10 cellular contexts compared by ENCODE assay signal in the genomic region with DNA sequence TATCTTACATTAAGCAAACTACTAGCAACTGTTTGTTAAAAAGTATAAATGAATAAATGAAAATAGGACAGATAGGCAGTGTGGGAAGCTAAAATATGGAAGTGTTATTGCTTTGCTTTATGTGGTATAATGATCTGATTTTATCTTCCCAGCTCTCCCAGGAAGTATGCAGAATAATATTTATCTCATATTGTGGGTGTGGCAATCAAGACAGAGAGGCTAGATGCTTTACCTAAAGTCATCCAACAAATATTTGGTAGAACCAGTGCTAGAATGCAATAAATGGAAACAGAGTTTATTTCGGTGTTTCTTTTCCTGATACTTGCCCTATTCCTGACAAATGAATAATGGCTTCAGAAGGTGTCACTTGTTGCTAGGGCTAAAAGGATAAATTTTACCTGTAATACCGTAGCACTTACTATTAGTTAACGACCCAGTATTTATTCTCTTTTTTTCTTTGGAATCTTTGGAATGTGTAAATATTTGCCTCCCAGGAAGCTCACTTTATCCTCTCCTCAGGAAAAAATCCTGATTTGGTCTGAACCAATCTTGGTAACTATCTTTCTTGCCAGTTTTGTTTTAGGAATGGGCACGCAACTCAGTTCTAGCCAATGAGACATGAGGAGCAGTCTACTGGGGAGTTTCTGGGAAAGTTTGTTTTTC. TPM values are rescaled to one million over a fixed set of nuclear protein-coding genes. Genes with fewer than 3 reads are reported as not detected.
DNase-seq lines count a peak whose midpoint lies in the region; ATAC-seq, FAIRE-seq and TF ChIP-seq lines count a peak whose summit lies in the region.
"Not testable (repeated sequence)": the region's sequence is repeated elsewhere in the genome, so short reads cannot be mapped to it uniquely, and the experiment has no call there.
"Had no signal": no experiment of that assay in that cellular context is flagged by ENCODE, and none has a peak within 500 bp of the region (broad histone marks: within the 10 kb centered on the region; RNA-seq: fewer than 3 reads in every experiment).

No MANE protein-coding gene starts in this region.

- H3K27ac ChIP-seq in A549; IMR-90 (ENCODE audit: insufficient read depth, low read length); RWPE2 (ENCODE audit: poor library complexity, severe bottlenecking); endodermal cell (ENCODE audit: low read depth, low read length); left lung: not testable (repeated sequence)

- peak overlapping the region; percentile 58 for H3K27ac Mint-ChIP-seq in endodermal cell

- H3K36me3 ChIP-seq in IMR-90 (ENCODE audit: control insufficient read depth, insufficient read depth, low read length); RWPE2 (ENCODE audit: low read depth); endodermal cell (ENCODE audit: control insufficient read depth, insufficient read depth, low read length); left lung; mucosa of descending colon (ENCODE audit: low read depth): not testable (repeated sequence)

- H3K79me1 ChIP-seq in IMR-90 (ENCODE audit: low read depth in 1 of 2, low read length in 2 of 2) = not testable (repeated sequence)

- not testable (repeated sequence) for H4K8ac ChIP-seq in IMR-90 (ENCODE audit: low read depth in 2 of 2, low read length in 2 of 2)

- not testable (repeated sequence) for H2BK20ac ChIP-seq in IMR-90 (ENCODE audit: low read depth, low read length)

- not testable (repeated sequence) for H3K4me2 ChIP-seq in A549; IMR-90 (ENCODE audit: low read depth, low read length)

- not testable (repeated sequence) for H3K18ac ChIP-seq in IMR-90 (ENCODE audit: low read depth, low read length)

- H3K9me3 Mint-ChIP-seq in endodermal cell = not testable (repeated sequence)

- ATAC-seq in A549 = peak; percentile 76 to 79; a peak in 5 of 6 replicates
- peak; percentile 64 for ATAC-seq in IMR-90 (ENCODE audit: low read depth)
- ATAC-seq in RWPE2 (ENCODE audit: low read depth) = peak; percentile 57; the same call in 2 of the 3 replicates
- ATAC-seq in left lung = peak; percentile 75
- ATAC-seq in mucosa of descending colon = peak; percentile 25

- not testable (repeated sequence) for H3K23ac ChIP-seq in IMR-90 (ENCODE audit: low read depth, low read length)

- not testable (repeated sequence) for H3K27me3 Mint-ChIP-seq in endodermal cell (ENCODE audit: insufficient read depth)

- BruUV-seq in IMR-90 (replicated peaks; lab: Mats Ljungman, UMichigan) = TSS peak; percentile 23

- not testable (repeated sequence) for H2AK9ac ChIP-seq in IMR-90 (replicated peaks; ENCODE audit: low read depth, low read length, poor library complexity)

- not testable (repeated sequence) for H3K9me1 ChIP-seq in IMR-90 (ENCODE audit: insufficient read depth, low read length)

- CTCF ChIA-PET in A549 (lab: Yijun Ruan, JAX); IMR-90 (lab: Yijun Ruan, JAX): not testable (repeated sequence)

- not testable (repeated sequence) for H3K4ac ChIP-seq in IMR-90 (ENCODE audit: low read depth, low read length)

- TF ChIP-seq RAD21 in A549 (conservative IDR thresholded peaks at IDR 0.05 in 1 of 2, IDR thresholded peaks at IDR 0.05 in 1 of 2); IMR-90 (IDR thresholded peaks at IDR 0.05; ENCODE audit: low read length): not testable (repeated sequence)

- H3K4me1 Mint-ChIP-seq in endodermal cell = not testable (repeated sequence)

- TF ChIP-seq POLR2A in A549 (IDR thresholded peaks at IDR 0.05; ENCODE audit: low read length); IMR-90 (IDR thresholded peaks at IDR 0.05; ENCODE audit: low read depth, low read length): not testable (repeated sequence)

- not testable (repeated sequence) for H2AFZ ChIP-seq in IMR-90 (replicated peaks; ENCODE audit: low read length, poor library complexity)

- not testable (repeated sequence) for H3K4me3 Mint-ChIP-seq in endodermal cell

- not testable (repeated sequence) for H3K9ac ChIP-seq in IMR-90 (ENCODE audit: low read depth, low read length); endodermal cell (ENCODE audit: extremely low read depth, low read length, poor library complexity, severe bottlenecking)

- POLR2A ChIA-PET in A549 (lab: Yijun Ruan, JAX); IMR-90 (lab: Charles Lee; ENCODE audit: unreplicated experiment): not testable (repeated sequence)

- H3K9me3 ChIP-seq in A549; IMR-90 (ENCODE audit: control insufficient read depth, insufficient read depth, low read length); RWPE2 (ENCODE audit: severe bottlenecking); endodermal cell (ENCODE audit: control insufficient read depth, low read length); left lung; mucosa of descending colon: not testable (repeated sequence)

- not testable (repeated sequence) for FAIRE-seq in A549 (lab: Jason Lieb, UNC)

- H3K14ac ChIP-seq in IMR-90 (replicated peaks; ENCODE audit: low read depth, low read length) = not testable (repeated sequence)

- in situ Hi-C loops in IMR-90 (cut with MboI; ENCODE audit: low sequenced_read_pairs) = not testable (repeated sequence)

- not testable (repeated sequence) for H3K27me3 ChIP-seq in IMR-90 (ENCODE audit: control insufficient read depth, insufficient read depth, low read length); RWPE2 (ENCODE audit: insufficient read depth, poor library complexity, severe bottlenecking); endodermal cell (ENCODE audit: control insufficient read depth, insufficient read depth, low read length, poor library complexity, severe bottlenecking); left lung

- H2AK5ac ChIP-seq in IMR-90 (ENCODE audit: low read depth, low read length) = not testable (repeated sequence)

- H3K4me1 ChIP-seq in A549; IMR-90 (ENCODE audit: control insufficient read depth, insufficient read depth, low read length); RWPE2 (ENCODE audit: insufficient read depth, poor library complexity, severe bottlenecking); endodermal cell (ENCODE audit: control insufficient read depth, insufficient read depth, low read length); left lung; mucosa of descending colon (ENCODE audit: low read depth): not testable (repeated sequence)

- not testable (repeated sequence) for TF ChIP-seq CTCF in A549 (IDR thresholded peaks at IDR 0.05); IMR-90 (conservative IDR thresholded peaks at IDR 0.05; ENCODE audit: low read depth, low read length); RWPE2 (IDR thresholded peaks at IDR 0.05; ENCODE audit: poor library complexity, severe bottlenecking); endodermal cell (conservative IDR thresholded peaks at IDR 0.05); left lung (IDR thresholded peaks at IDR 0.05); mucosa of descending colon (IDR thresholded peaks at IDR 0.05)

- not testable (repeated sequence) for H3K56ac ChIP-seq in IMR-90 (ENCODE audit: extremely low read depth, insufficient read depth, low read length)

- H2BK5ac ChIP-seq in IMR-90 (ENCODE audit: low read depth, low read length, poor library complexity, severe bottlenecking) = not testable (repeated sequence)

- dilution Hi-C loops in IMR-90 (cut with HindIII; ENCODE audit: low sequenced_read_pairs, unreplicated experiment) = not testable (repeated sequence)

- H4K5ac ChIP-seq in IMR-90 (ENCODE audit: low read depth, low read length) = not testable (repeated sequence)

- not testable (repeated sequence) for H3K36me3 Mint-ChIP-seq in endodermal cell (ENCODE audit: low read depth)

- not testable (repeated sequence) for H3K4me3 ChIP-seq in A549; IMR-90 (ENCODE audit: insufficient read depth, low read depth, low read length); RWPE2 (ENCODE audit: severe bottlenecking); endodermal cell (ENCODE audit: low read length); left lung; mucosa of descending colon

- intact Hi-C loops in IMR-90 (cut with micrococcal nuclease); left lung (cut with DNase I); mucosa of descending colon (cut with DNase I, micrococcal nuclease): not testable (repeated sequence)

- H4K91ac ChIP-seq in IMR-90 (ENCODE audit: insufficient read depth, low read depth, low read length) = not testable (repeated sequence)

- not testable (repeated sequence) for TF ChIP-seq EP300 in A549 (IDR thresholded peaks at IDR 0.05)

- H2BK120ac ChIP-seq in IMR-90 (ENCODE audit: low read depth, low read length) = not testable (repeated sequence)

- DNase-seq in A549 (ENCODE audit: low read depth in 1 of 2, low spot score in 1 of 2) = peak in 1 of 2 experiments; percentile 0
- DNase-seq in IMR-90; RWPE2 (ENCODE audit: low spot score); endodermal cell; left lung; mucosa of descending colon: not testable (repeated sequence)
- DNase-seq in astrocyte of the hippocampus (ENCODE audit: low read depth, low spot score) = peak; percentile 1
- peak; percentile 4 for DNase-seq in renal cortical epithelial cell (ENCODE audit: low read depth)

- H2BK15ac ChIP-seq in IMR-90 (ENCODE audit: low read depth, low read length) = not testable (repeated sequence)

- WGBS in A549 (ENCODE audit: missing lambda C conversion rate) = 8% methylated on average over 2 of the region's 4 CpGs
- no CpG with 5 or more reads among the region's 4 CpGs for WGBS in IMR-90 (ENCODE audit: extremely low coverage in 2 of 2, insufficient read length in 1 of 2), 2 experiments
- no CpG with 5 or more reads among the region's 4 CpGs for WGBS in endodermal cell (ENCODE audit: insufficient coverage in 1 of 2, insufficient read length in 1 of 2), 2 experiments

- not testable (repeated sequence) for H4K20me1 ChIP-seq in IMR-90 (ENCODE audit: insufficient read depth, low read length)

RNA-seq across cellular contexts. Expression of a gene that starts 14.0 kb away (rescaled TPM):
- 0.03 and 0.14 TPM in 2 replicates for polyA plus RNA-seq in A549 (2011; rRNA removed)
- polyA plus RNA-seq in A549 (2012; cell fraction: cytosol; rRNA removed) = 0.12 and 0.22 TPM in 2 replicates
- 0.24 and 0.35 TPM in 2 replicates for polyA plus RNA-seq in A549 (2012; cell fraction: nucleus; rRNA removed)
- 0.21 to 0.46 TPM (median 0.25 TPM) in 3 replicates for polyA plus RNA-seq in A549 (2017; fragmentation: RNase III; extraction: RNeasy Plus Mini Kit Qiagen cat#74134 plus additional on column Dnase treatment)
- polyA minus RNA-seq in A549 (2011; rRNA and poly(A)+ RNA removed) = 0.12 and 0.19 TPM in 2 replicates
- total RNA-seq in IMR-90 (2012; rRNA removed) = under 0.01 and 0.18 TPM in 2 replicates
- polyA plus RNA-seq in IMR-90 (2012; rRNA removed) = 0.22 and 0.29 TPM in 2 replicates
- 0.19 and 0.25 TPM in 2 replicates for polyA plus RNA-seq in IMR-90 (2012; cell fraction: cytosol; rRNA removed)
- 0.25 and 0.37 TPM in 2 replicates for polyA plus RNA-seq in IMR-90 (2012; cell fraction: nucleus; rRNA removed; ENCODE audit: low replicate concordance)
- total RNA-seq in endodermal cell = under 1 TPM; 0.35 to 0.73 TPM
- polyA plus RNA-seq in endodermal cell (2013, experiment 1 of 2) = 1.00 TPM
- polyA plus RNA-seq in endodermal cell (2013, experiment 2 of 2) = 1.4 TPM
- 1 to 10 TPM in 1 of 2 donors, under 1 TPM in 1; 0.76 to 1.5 TPM for total RNA-seq in left lung
- total RNA-seq in mucosa of descending colon = 1 to 10 TPM in 2 of 3 donors, under 1 TPM in 1; 0.87 to 2.8 (median 1.0) TPM
- 0.85 TPM in 1 of 2 replicates, not detected in the other for total RNA-seq in renal cortical epithelial cell
- polyA plus RNA-seq: CD14-positive monocyte; CD8-positive, alpha-beta memory T cell had no signal

Comparison
In these comparisons a context has a peak if more than half of its experiments do, and no peak if none do; other contexts are left out.
1. ATAC-seq: peak in every context shown above with its lines; median percentile 78 in A549; 75 in left lung; 64 in IMR-90; 57 in RWPE2; 25 in mucosa of descending colon.